ENCODE assay signal across 14 cellular contexts in the genomic region with DNA sequence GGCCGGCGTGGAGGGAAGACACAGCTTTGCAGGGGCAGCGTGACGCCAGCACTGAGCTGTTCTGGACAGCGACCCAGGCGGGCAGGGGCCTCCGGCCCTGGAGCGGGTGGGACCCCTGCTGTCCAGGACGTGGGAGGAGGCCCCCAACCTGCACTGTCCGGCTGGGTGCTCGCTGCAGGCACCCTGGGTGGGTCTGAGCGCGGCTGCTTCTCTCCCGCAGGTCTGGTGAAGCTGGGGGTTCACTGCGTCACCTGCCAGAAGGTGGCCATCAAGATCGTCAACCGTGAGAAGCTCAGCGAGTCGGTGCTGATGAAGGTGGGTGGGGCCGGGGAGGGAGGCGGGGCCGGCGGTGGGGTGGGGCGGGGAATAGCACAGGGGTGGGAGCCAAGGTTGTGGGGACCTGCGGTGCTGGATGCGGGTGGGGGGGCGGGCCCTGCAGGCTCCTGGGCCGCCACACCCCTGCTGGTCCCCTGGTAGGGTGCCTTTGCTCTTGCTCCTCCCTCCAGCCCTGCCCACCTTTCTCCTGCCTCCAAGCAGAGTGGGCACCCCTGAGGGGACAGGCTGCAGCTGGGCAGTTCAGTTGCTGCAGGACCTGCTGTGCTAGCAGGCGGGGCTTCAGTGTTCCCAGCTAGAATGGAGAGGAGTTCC. TPM values are rescaled to one million over a fixed set of nuclear protein-coding genes. Genes with fewer than 3 reads are reported as not detected.
DNase-seq lines count a peak whose midpoint lies in the region; ATAC-seq, FAIRE-seq and TF ChIP-seq lines count a peak whose summit lies in the region.
"Had no signal": no experiment of that assay in that cellular context is flagged by ENCODE, and none has a peak within 500 bp of the region (broad histone marks: within the 10 kb centered on the region; RNA-seq: fewer than 3 reads in every experiment).

No MANE protein-coding gene starts in this region.

- no peaks in the 10 kb centered on the region for H3K9me3 Mint-ChIP-seq in activated CD8-positive, alpha-beta T cell treated with anti-CD3 and anti-CD28 coated beads for 36 hours

- H3K36me3 Mint-ChIP-seq in activated CD8-positive, alpha-beta T cell treated with anti-CD3 and anti-CD28 coated beads for 36 hours (ENCODE audit: low read depth), result no peaks in the 10 kb centered on the region

- POLR2A ChIA-PET in activated CD8-positive, alpha-beta T cell treated with anti-CD3 and anti-CD28 coated beads for 36 hours (lab: Charles Lee), result no interaction called here

- peak; percentile 62 for ATAC-seq in activated CD8-positive, alpha-beta T cell treated with anti-CD3 and anti-CD28 coated beads for 36 hours
- ATAC-seq in pancreas (peak in 3 of 4 donors; percentile 4 to 12 (median 7)), HG03159 (IDR thresholded peaks at IDR 0.05; ENCODE audit: unreplicated experiment) (no peak), HG03565 (IDR thresholded peaks at IDR 0.05; ENCODE audit: unreplicated experiment) (no peak)

- no peaks in the 10 kb centered on the region for H3K27me3 ChIP-seq in pancreas
- H3K27me3 ChIP-seq: ovary had no signal

- DNase-seq in NCI-H82 (lab: John Stamatoyannopoulos, UW), result peak; percentile 26
- DNase-seq in NCI-H82 treated with DMSO at 0.1 percent for 48 hours (lab: John Stamatoyannopoulos, UW; ENCODE audit: unreplicated experiment), result no peak
- peak; percentile 36 for DNase-seq in NAMALWA (ENCODE audit: low spot score)
- DNase-seq in activated CD8-positive, alpha-beta T cell treated with anti-CD3 and anti-CD28 coated beads for 36 hours, result peak; percentile 21
- DNase-seq in pancreas, result no peak
- no peak for DNase-seq in NCI-H510A treated with DMSO at 0.1 percent for 48 hours (lab: John Stamatoyannopoulos, UW)
- DNase-seq: esophagus squamous epithelium, mammary epithelial cell, NCI-H226, ovary, Right ventricle myocardium superior had no signal

- H3K4me3 Mint-ChIP-seq in activated CD8-positive, alpha-beta T cell treated with anti-CD3 and anti-CD28 coated beads for 36 hours, result no peak overlapping the region

- H3K4me1 ChIP-seq in pancreas, result peaks cover 0 to 5% (median 4%) of the 10 kb centered on the region in 3 donors

- H3K27ac ChIP-seq in pancreas, result no peak overlapping the region
- H3K27ac ChIP-seq: esophagus squamous epithelium, ovary had no signal

- intact Hi-C loops in activated CD8-positive, alpha-beta T cell treated with anti-CD3 and anti-CD28 coated beads for 36 hours (cut with micrococcal nuclease), result no loop called here
- intact Hi-C loops in pancreas (cut with DNase I), result no loop called here

- CTCF ChIA-PET in activated CD8-positive, alpha-beta T cell treated with anti-CD3 and anti-CD28 coated beads for 36 hours (lab: Charles Lee), result no interaction called here

- no peak for TF ChIP-seq CTCF in activated CD8-positive, alpha-beta T cell treated with anti-CD3 and anti-CD28 coated beads for 36 hours (IDR thresholded peaks at IDR 0.05)
- TF ChIP-seq CTCF in pancreas (IDR thresholded peaks at IDR 0.05), result no peak

- H3K4me1 Mint-ChIP-seq in activated CD8-positive, alpha-beta T cell treated with anti-CD3 and anti-CD28 coated beads for 36 hours (ENCODE audit: low read depth), result no peaks in the 10 kb centered on the region

- H3K27ac Mint-ChIP-seq in activated CD8-positive, alpha-beta T cell treated with anti-CD3 and anti-CD28 coated beads for 36 hours, result no peak overlapping the region

- FAIRE-seq in pancreas (lab: Jason Lieb, UNC), result no peak
- FAIRE-seq: urothelium cell line had no signal

- H3K36me3 ChIP-seq in pancreas, result no peaks in the 10 kb centered on the region
- H3K36me3 ChIP-seq: esophagus squamous epithelium, ovary had no signal

- no peak overlapping the region for H3K4me3 ChIP-seq in pancreas
- H3K4me3 ChIP-seq: esophagus squamous epithelium, ovary had no signal

- H3K9me3 ChIP-seq in pancreas, result no peaks in the 10 kb centered on the region
- H3K9me3 ChIP-seq: esophagus squamous epithelium, ovary had no signal

- WGBS in pancreas, 2 donors, result 26 to 29% methylated on average over 21 to 28 of the region's 29 CpGs

- H3K27me3 Mint-ChIP-seq in activated CD8-positive, alpha-beta T cell treated with anti-CD3 and anti-CD28 coated beads for 36 hours, result no peaks in the 10 kb centered on the region

RNA-seq across cellular contexts. Expression of a gene that starts 46.2 kb away (rescaled TPM):
- total RNA-seq in activated CD8-positive, alpha-beta T cell treated with anti-CD3 and anti-CD28 coated beads for 36 hours, result 1 to 10 TPM; 1.1 to 2.0 TPM
- 10 to 100 TPM; 44.2 to 77.6 (median 62.0) TPM for total RNA-seq in pancreas
- polyA plus RNA-seq in pancreas, result 100 to 1,000 TPM in 1 of 2 donors, 10 to 100 TPM in 1; 77.0 to 215 TPM

RNA-seq across cellular contexts. Expression of a gene that starts 50.6 kb away (rescaled TPM):
- 10 to 100 TPM; 13.2 to 14.0 TPM for total RNA-seq in activated CD8-positive, alpha-beta T cell treated with anti-CD3 and anti-CD28 coated beads for 36 hours
- total RNA-seq in pancreas, result 10 to 100 TPM; 13.7 to 23.3 (median 17.7) TPM
- polyA plus RNA-seq in pancreas, result 10 to 100 TPM; 25.1 to 30.4 TPM

Comparison
In these comparisons a context has a peak if more than half of its experiments do, and no peak if none do; other contexts are left out.
1. DNase-seq: peak in NCI-H82 (single experiment), NAMALWA (single experiment) and activated CD8-positive, alpha-beta T cell treated with anti-CD3 and anti-CD28 coated beads for 36 hours (single experiment); none in NCI-H82 treated with DMSO at 0.1 percent for 48 hours (single experiment), pancreas (0 of 6) and NCI-H510A treated with DMSO at 0.1 percent for 48 hours (single experiment).
2. ATAC-seq: peak in activated CD8-positive, alpha-beta T cell treated with anti-CD3 and anti-CD28 coated beads for 36 hours (single experiment) and pancreas (3 of 4); none in HG03159 (single experiment) and HG03565 (single experiment).
3. RNA of a gene that starts 46.2 kb away (total RNA-seq): 44.2 to 77.6 TPM in pancreas; 1.1 to 2.0 TPM in activated CD8-positive, alpha-beta T cell treated with anti-CD3 and anti-CD28 coated beads for 36 hours; every median in the first group is over 10 times any median in the second.